ENCODE assay signal across 20 cellular contexts in the genomic region with DNA sequence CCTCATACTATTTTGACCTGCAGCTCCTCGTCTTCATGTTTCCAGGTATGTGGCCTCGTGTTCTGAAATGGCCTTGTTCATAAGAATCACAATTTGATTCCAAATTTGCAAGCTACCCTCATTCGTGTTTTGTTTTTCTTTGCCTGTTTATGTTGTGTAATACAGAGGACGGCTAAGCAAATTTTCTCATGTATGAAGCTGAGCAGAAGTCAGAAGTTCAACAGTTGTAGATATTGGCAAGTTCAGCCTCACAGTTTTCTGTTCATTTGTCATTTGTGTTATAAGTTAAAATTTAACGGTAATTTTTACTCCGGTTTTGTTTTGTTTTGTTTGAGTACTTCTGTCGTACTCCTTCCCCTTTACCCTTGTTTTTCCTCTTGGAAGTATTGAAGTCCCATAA. TPM values are rescaled to one million over a fixed set of nuclear protein-coding genes. Genes with fewer than 3 reads are reported as not detected.
DNase-seq lines count a peak whose midpoint lies in the region; ATAC-seq, FAIRE-seq and TF ChIP-seq lines count a peak whose summit lies in the region.
"Had no signal": no experiment of that assay in that cellular context is flagged by ENCODE, and none has a peak within 500 bp of the region (broad histone marks: within the 10 kb centered on the region; RNA-seq: fewer than 3 reads in every experiment).

No MANE protein-coding gene starts in this region.

- H3K27me3 ChIP-seq in Panc1 (ENCODE audit: control insufficient read depth, insufficient read depth, low read length) = no peaks in the 10 kb centered on the region

- BruUV-seq in Panc1 (replicated peaks; lab: Mats Ljungman, UMichigan) = TSS peak; percentile 28

- in situ Hi-C loops in Panc1 (cut with HindIII; ENCODE audit: low pct_unique_long_range_greater_than_20kb, low sequenced_read_pairs) = no loop called here

- H3K36me3 ChIP-seq in Panc1 (ENCODE audit: control insufficient read depth, insufficient read depth, low read length) = peaks cover 77% of the 10 kb centered on the region
- peaks cover 57 to 73% of the 10 kb centered on the region in 2 donors for H3K36me3 ChIP-seq in kidney (ENCODE audit: control insufficient read depth in 1 of 2, insufficient read depth in 2 of 2, low read length in 2 of 2)

- POLR2A ChIA-PET in Panc1 (lab: Charles Lee) = no interaction called here

- ATAC-seq in activated naive CD4-positive, alpha-beta T cell treated with anti-CD3 and anti-CD28 coated beads, Interleukin-2, amount 50 U/mL, for 72 hours = no peak
- ATAC-seq in Panc1 (no peak), left lobe of liver (peak; percentile 57)
- ATAC-seq: CD8-positive, alpha-beta T cell had no signal

- H3K36me3 Mint-ChIP-seq in activated naive CD4-positive, alpha-beta T cell treated with anti-CD3 and anti-CD28 coated beads, Interleukin-2, amount 50 U/mL, for 72 hours = peaks cover 29 to 31% of the 10 kb centered on the region in 2 donors
- peaks cover 46% of the 10 kb centered on the region for H3K36me3 Mint-ChIP-seq in activated naive CD4-positive, alpha-beta T cell treated with anti-CD3 and anti-CD28 coated beads for 36 hours (ENCODE audit: low read depth)

- H3K4me1 ChIP-seq in Panc1 (ENCODE audit: control insufficient read depth, insufficient read depth, low read length) (no peaks in the 10 kb centered on the region), kidney (ENCODE audit: control insufficient read depth in 1 of 2, insufficient read depth in 1 of 2, low read depth in 1 of 2, low read length in 2 of 2) (no peaks in the 10 kb centered on the region)

- H3K4me1 Mint-ChIP-seq in activated naive CD4-positive, alpha-beta T cell treated with anti-CD3 and anti-CD28 coated beads for 36 hours (ENCODE audit: low read depth) = peaks cover 6% of the 10 kb centered on the region
- H3K4me1 Mint-ChIP-seq: CD14-positive monocyte had no signal

- H3K27ac ChIP-seq in Panc1 (ENCODE audit: low read length) = no peak overlapping the region
- no peak overlapping the region for H3K27ac ChIP-seq in caudate nucleus (ENCODE audit: low read depth, low read length)
- H3K27ac ChIP-seq in kidney (ENCODE audit: low read depth in 2 of 2, low read length in 2 of 2) = no peak overlapping the region
- H3K27ac ChIP-seq: 22Rv1, HL-60 had no signal

- no peak for FAIRE-seq in kidney (lab: Jason Lieb, UNC)
- FAIRE-seq: D721Med, G401.6, GM19239, H1 had no signal

- no peak for DNase-seq in activated naive CD4-positive, alpha-beta T cell treated with anti-CD3 and anti-CD28 coated beads, Interleukin-2, amount 50 U/mL, for 72 hours (ENCODE audit: low spot score in 2 of 2)
- DNase-seq in activated naive CD4-positive, alpha-beta T cell treated with anti-CD3 and anti-CD28 coated beads for 36 hours = no peak
- DNase-seq in Panc1 (ENCODE audit: low read depth, low spot score) (no peak), left lobe of liver (ENCODE audit: low spot score) (no peak), caudate nucleus (lab: John Stamatoyannopoulos, UW) (no peak), kidney (no peak)
- DNase-seq: CD8-positive, alpha-beta T cell; COR-L47; DMS153; DMS79 treated with DMSO at 0.1 percent for 48 hours; EL; HCEC 1CT; IMR-90 had no signal

- no peaks in the 10 kb centered on the region for H3K9me3 Mint-ChIP-seq in activated naive CD4-positive, alpha-beta T cell treated with anti-CD3 and anti-CD28 coated beads, Interleukin-2, amount 50 U/mL, for 72 hours
- no peaks in the 10 kb centered on the region for H3K9me3 Mint-ChIP-seq in activated naive CD4-positive, alpha-beta T cell treated with anti-CD3 and anti-CD28 coated beads for 36 hours
- H3K9me3 Mint-ChIP-seq: CD14-positive monocyte; CD8-positive, alpha-beta T cell had no signal

- TF ChIP-seq CTCF in Panc1 (IDR thresholded peaks at IDR 0.05) (no peak), kidney (IDR thresholded peaks at IDR 0.05; ENCODE audit: borderline replicate concordance, extremely low read depth, insufficient read depth) (no peak)

- CTCF ChIA-PET in activated naive CD4-positive, alpha-beta T cell treated with anti-CD3 and anti-CD28 coated beads for 36 hours (lab: Charles Lee) = no interaction called here
- CTCF ChIA-PET in Panc1 (lab: Charles Lee) = no interaction called here

- H3K27ac Mint-ChIP-seq in activated naive CD4-positive, alpha-beta T cell treated with anti-CD3 and anti-CD28 coated beads, Interleukin-2, amount 50 U/mL, for 72 hours = peak overlapping the region; percentile 4 to 54
- no peak overlapping the region for H3K27ac Mint-ChIP-seq in activated naive CD4-positive, alpha-beta T cell treated with anti-CD3 and anti-CD28 coated beads for 36 hours
- H3K27ac Mint-ChIP-seq: CD8-positive, alpha-beta T cell had no signal

- H3K27me3 Mint-ChIP-seq in activated naive CD4-positive, alpha-beta T cell treated with anti-CD3 and anti-CD28 coated beads for 36 hours (ENCODE audit: low read depth) = no peaks in the 10 kb centered on the region

- H3K9ac ChIP-seq in kidney (ENCODE audit: low read length in 2 of 2) = no peak overlapping the region

- no peaks in the 10 kb centered on the region for H3K9me3 ChIP-seq in Panc1 (ENCODE audit: control insufficient read depth, insufficient read depth, low read depth, low read length)
- H3K9me3 ChIP-seq in kidney (ENCODE audit: control insufficient read depth in 1 of 2, low read length in 2 of 2) = no peaks in the 10 kb centered on the region

- intact Hi-C loops in activated naive CD4-positive, alpha-beta T cell treated with anti-CD3 and anti-CD28 coated beads for 36 hours (cut with micrococcal nuclease) = no loop called here
- intact Hi-C loops in Panc1 (cut with micrococcal nuclease; ENCODE audit: unreplicated experiment) = no loop called here
- intact Hi-C loops in kidney (cut with DNase I) = no loop called here

- H3K4me3 Mint-ChIP-seq in activated naive CD4-positive, alpha-beta T cell treated with anti-CD3 and anti-CD28 coated beads for 36 hours = no peak overlapping the region
- H3K4me3 Mint-ChIP-seq: CD14-positive monocyte; CD8-positive, alpha-beta T cell had no signal

- H3K4me3 ChIP-seq in Panc1 (ENCODE audit: low read depth in 2 of 2, low read length in 2 of 2) (no peak overlapping the region), kidney (ENCODE audit: low read length in 2 of 2) (no peak overlapping the region)

RNA-seq across cellular contexts. Expression of gene CHEK1, which starts 15.4 kb away (rescaled TPM):
- total RNA-seq in activated naive CD4-positive, alpha-beta T cell treated with anti-CD3 and anti-CD28 coated beads, Interleukin-2, amount 50 U/mL, for 72 hours = 100 to 1,000 TPM; 112 to 137 TPM
- total RNA-seq in activated naive CD4-positive, alpha-beta T cell treated with anti-CD3 and anti-CD28 coated beads for 36 hours = 100 to 1,000 TPM; 164 to 167 TPM
- 71.6 TPM for total RNA-seq in Panc1 (2021; ENCODE audit: unreplicated experiment)
- polyA plus RNA-seq in Panc1 (2012; ENCODE audit: insufficient read length) = 30.4 TPM
- total RNA-seq in left lobe of liver = 0.53 TPM
- 4.9 TPM for total RNA-seq in kidney
- polyA plus RNA-seq in kidney (ENCODE audit: insufficient read depth, low read depth, low replicate concordance) = 4.6 TPM

RNA-seq across cellular contexts. Expression of gene STT3A, which starts 16.9 kb away (rescaled TPM):
- 100 to 1,000 TPM; 112 to 143 TPM for total RNA-seq in activated naive CD4-positive, alpha-beta T cell treated with anti-CD3 and anti-CD28 coated beads, Interleukin-2, amount 50 U/mL, for 72 hours
- total RNA-seq in activated naive CD4-positive, alpha-beta T cell treated with anti-CD3 and anti-CD28 coated beads for 36 hours = 100 to 1,000 TPM; 111 to 113 TPM
- total RNA-seq in Panc1 (2021; ENCODE audit: unreplicated experiment) (229 TPM), left lobe of liver (92.2 TPM), kidney (125 TPM)
- 181 TPM for polyA plus RNA-seq in Panc1 (2012; ENCODE audit: insufficient read length)
- 65.0 TPM for polyA plus RNA-seq in kidney (ENCODE audit: insufficient read depth, low read depth, low replicate concordance)

RNA-seq across cellular contexts. Expression of gene EI24, which starts 40.3 kb away (rescaled TPM):
- total RNA-seq in activated naive CD4-positive, alpha-beta T cell treated with anti-CD3 and anti-CD28 coated beads, Interleukin-2, amount 50 U/mL, for 72 hours = 10 to 100 TPM; 12.4 to 33.0 TPM
- 10 to 100 TPM; 28.8 to 33.0 TPM for total RNA-seq in activated naive CD4-positive, alpha-beta T cell treated with anti-CD3 and anti-CD28 coated beads for 36 hours
- total RNA-seq in Panc1 (2021; ENCODE audit: unreplicated experiment) = 193 TPM
- polyA plus RNA-seq in Panc1 (2012; ENCODE audit: insufficient read length) = 124 TPM
- 187 TPM for total RNA-seq in left lobe of liver
- total RNA-seq in kidney = 69.1 TPM
- 63.3 TPM for polyA plus RNA-seq in kidney (ENCODE audit: insufficient read depth, low read depth, low replicate concordance)

Comparison
In these comparisons a context has a peak if more than half of its experiments do, and no peak if none do; other contexts are left out.
1. RNA of gene CHEK1, which starts 15.4 kb away (total RNA-seq): 164 to 167 TPM in activated naive CD4-positive, alpha-beta T cell treated with anti-CD3 and anti-CD28 coated beads for 36 hours, 112 to 137 TPM in activated naive CD4-positive, alpha-beta T cell treated with anti-CD3 and anti-CD28 coated beads, Interleukin-2, amount 50 U/mL, for 72 hours and 71.6 TPM in Panc1 (single experiment); 4.9 TPM in kidney (single experiment) and 0.53 TPM in left lobe of liver (single experiment); every median in the first group is over 10 times any median in the second.